In genomic region chr3:72818915-72819314, GRCh38 we compare ENCODE assay signal across 10 cellular contexts. TPM values are rescaled to one million over a fixed set of nuclear protein-coding genes. Genes with fewer than 3 reads are reported as not detected.
DNase-seq lines count a peak whose midpoint lies in the region; ATAC-seq, FAIRE-seq and TF ChIP-seq lines count a peak whose summit lies in the region.
"Had no signal": no experiment of that assay in that cellular context is flagged by ENCODE, and none has a peak within 500 bp of the region (broad histone marks: within the 10 kb centered on the region; RNA-seq: fewer than 3 reads in every experiment).

No MANE protein-coding gene starts in this region.

- peaks cover 7% of the 10 kb centered on the region for H3K79me1 ChIP-seq in mesenchymal stem cell (replicated peaks; ENCODE audit: low read length, poor library complexity, severe bottlenecking)

- DNase-seq in COLO829 (ENCODE audit: low spot score) (peak; percentile 46), H54 (ENCODE audit: insufficient read length, low spot score) (no peak), bronchial epithelial cell (ENCODE audit: low read depth) (peak; percentile 43), mesenchymal stem cell (peak; percentile 80), NCI-H748 (lab: John Stamatoyannopoulos, UW; ENCODE audit: unreplicated experiment) (no peak), prostate gland (ENCODE audit: low spot score) (no peak)
- DNase-seq: cerebellar nuclear complex, DMS53, left ventricle myocardium inferior had no signal

- no peak overlapping the region for H3K14ac ChIP-seq in mesenchymal stem cell (ENCODE audit: low read length in 2 of 2)

- FAIRE-seq in H54 (lab: Jason Lieb, UNC) = peak; percentile 60
- no peak for FAIRE-seq in bronchial epithelial cell (lab: Jason Lieb, UNC)

- no peak overlapping the region for H2BK120ac ChIP-seq in mesenchymal stem cell (ENCODE audit: low read depth, low read length)

- peak overlapping the region; percentile 52 for H3K9ac ChIP-seq in mesenchymal stem cell (ENCODE audit: low read length)

- no peak overlapping the region for H2BK5ac ChIP-seq in mesenchymal stem cell (ENCODE audit: low read depth, low read length, poor library complexity, severe bottlenecking)

- H4K91ac ChIP-seq in mesenchymal stem cell (ENCODE audit: low read length) = no peak overlapping the region

- H3K9me3 ChIP-seq in mesenchymal stem cell (ENCODE audit: control insufficient read depth, low read length) = no peaks in the 10 kb centered on the region
- no peaks in the 10 kb centered on the region for H3K9me3 ChIP-seq in prostate gland
- H3K9me3 ChIP-seq: left ventricle myocardium inferior had no signal

- no peak overlapping the region for H3K4me2 ChIP-seq in mesenchymal stem cell (ENCODE audit: low read length, poor library complexity, severe bottlenecking)

- no CpG with 5 or more reads among the region's 1 CpG for WGBS in mesenchymal stem cell
- WGBS in prostate gland = 86% methylated on average over 1 of the region's 1 CpG

- H3K18ac ChIP-seq in mesenchymal stem cell (ENCODE audit: low read depth in 1 of 2, low read length in 2 of 2) = no peak overlapping the region

- intact Hi-C loops in prostate gland (cut with DNase I) = loop anchor here (2.0 to 10.0 kb wide), 3 partner anchors 154 to 942 kb away; partner anchors contain the start of gene RYBP

- no peak overlapping the region for H2BK12ac ChIP-seq in mesenchymal stem cell (ENCODE audit: low read length in 2 of 2)

- no peak overlapping the region for H3K4ac ChIP-seq in mesenchymal stem cell (ENCODE audit: low read depth in 1 of 2, low read length in 2 of 2)

- H3K27me3 ChIP-seq in bronchial epithelial cell (ENCODE audit: control insufficient read depth, insufficient read depth, low read length) (no peaks in the 10 kb centered on the region), mesenchymal stem cell (ENCODE audit: control insufficient read depth in 1 of 2, insufficient read depth in 1 of 2, low read length in 2 of 2) (no peaks in the 10 kb centered on the region), prostate gland (replicated peaks; ENCODE audit: insufficient read depth) (no peaks in the 10 kb centered on the region)

- H4K8ac ChIP-seq in mesenchymal stem cell (ENCODE audit: low read length) = no peak overlapping the region

- H3K27ac ChIP-seq in mesenchymal stem cell (ENCODE audit: low read length, poor library complexity, severe bottlenecking) (no peak overlapping the region), prostate gland (no peak overlapping the region)
- H3K27ac ChIP-seq: left ventricle myocardium inferior had no signal

- ATAC-seq in GM18498 (IDR thresholded peaks at IDR 0.05; ENCODE audit: unreplicated experiment) = no peak

- no peak for TF ChIP-seq CTCF in bronchial epithelial cell (IDR thresholded peaks at IDR 0.05; ENCODE audit: insufficient read depth, low read length, severe bottlenecking)
- TF ChIP-seq CTCF in prostate gland (IDR thresholded peaks at IDR 0.05) = no peak

- H3K23ac ChIP-seq in mesenchymal stem cell (ENCODE audit: low read length in 2 of 2) = no peak overlapping the region

- H3K4me1 ChIP-seq in mesenchymal stem cell (ENCODE audit: control insufficient read depth, insufficient read depth, low read depth, low read length) (peaks cover 5% of the 10 kb centered on the region), prostate gland (replicated peaks) (peaks cover 7% of the 10 kb centered on the region)

- H3K36me3 ChIP-seq in bronchial epithelial cell (ENCODE audit: control insufficient read depth, insufficient read depth, low read length) (peaks cover 5% of the 10 kb centered on the region), mesenchymal stem cell (ENCODE audit: control insufficient read depth in 1 of 2, insufficient read depth in 2 of 2, low read depth in 1 of 2, low read length in 2 of 2) (peaks cover 0 to 10% of the 10 kb centered on the region in 2 experiments), prostate gland (no peaks in the 10 kb centered on the region)

- no peak for TF ChIP-seq POLR2A in H54 (IDR thresholded peaks at IDR 0.05; ENCODE audit: low read depth, low read length)
- TF ChIP-seq POLR2A in prostate gland (IDR thresholded peaks at IDR 0.05) = no peak

- no peak overlapping the region for H2BK15ac ChIP-seq in mesenchymal stem cell (ENCODE audit: low read depth, poor library complexity, severe bottlenecking)

- H2AFZ ChIP-seq in mesenchymal stem cell (ENCODE audit: low read depth, low read length) = no peak overlapping the region

- no peak overlapping the region for H2AK5ac ChIP-seq in mesenchymal stem cell (ENCODE audit: low read length, severe bottlenecking)

- H3K4me3 ChIP-seq in bronchial epithelial cell (ENCODE audit: low read depth, low read length) (no peak overlapping the region), mesenchymal stem cell (ENCODE audit: insufficient read depth in 1 of 2, low read depth in 1 of 2, low read length in 2 of 2) (no peak overlapping the region), prostate gland (no peak overlapping the region)
- H3K4me3 ChIP-seq: left ventricle myocardium inferior had no signal

RNA-seq across cellular contexts. Expression of gene SHQ1, which starts 29.3 kb away (rescaled TPM):
- total RNA-seq in bronchial epithelial cell (14.6 and 17.6 TPM in 2 replicates), prostate gland (10 to 100 TPM; 12.9 to 31.9 TPM)
- 8.9 TPM for polyA plus RNA-seq in mesenchymal stem cell (2013, experiment 1 of 2)
- polyA plus RNA-seq in mesenchymal stem cell (2013, experiment 2 of 2) = 8.9 TPM

Comparison
In these comparisons a context has a peak if more than half of its experiments do, and no peak if none do; other contexts are left out.
1. DNase-seq: peak in COLO829 (single experiment), bronchial epithelial cell (single experiment) and mesenchymal stem cell (single experiment); none in H54 (single experiment), NCI-H748 (single experiment) and prostate gland (single experiment).